Comparison of ENCODE assay signal across 1 cellular context in the genomic region with DNA sequence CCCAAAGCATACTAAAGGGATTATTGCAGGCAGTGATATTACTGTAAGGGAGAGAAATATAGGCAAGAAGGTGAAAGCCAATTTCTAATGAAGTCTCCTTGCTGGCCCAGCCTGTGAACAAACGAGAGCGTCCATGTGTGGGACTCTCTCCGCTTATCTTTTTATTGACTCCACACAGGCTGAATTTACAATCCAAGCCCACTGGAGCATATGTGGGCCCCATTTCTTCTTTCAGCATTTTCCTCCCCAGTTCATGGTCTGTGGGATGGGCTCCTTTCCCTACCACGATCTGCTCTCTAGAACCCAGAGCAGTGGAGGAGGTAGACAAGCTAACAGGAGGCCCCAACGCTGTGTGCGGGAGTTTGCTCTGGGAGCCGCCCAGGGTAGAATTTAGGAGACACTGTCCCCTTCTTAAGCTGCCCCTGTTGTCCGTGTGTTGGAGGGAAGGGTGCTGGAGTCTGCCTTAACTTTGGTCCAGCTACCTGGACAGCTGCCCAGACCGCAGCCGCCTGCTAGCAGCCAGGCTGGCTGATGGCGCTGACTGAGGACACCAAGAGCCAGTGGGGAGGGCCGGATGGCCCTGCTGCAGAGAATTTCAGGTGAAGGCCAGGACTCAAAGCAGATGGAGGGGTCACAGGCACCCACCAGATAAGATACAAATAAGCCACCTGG.
TF ChIP-seq lines count a peak whose summit lies in the region.

No MANE protein-coding gene starts in this region.

TF ChIP-seq in HEK293, 187 proteins besides CTCF, POLR2A, EP300 and RAD21 (continued from another document):
- TF ChIP-seq ZNF692 (tag by site-specific recombination; IDR thresholded peaks at IDR 0.05) = peak; percentile 73
- peak; percentile 82 for TF ChIP-seq PRDM1 (tag by site-specific recombination; IDR thresholded peaks at IDR 0.05)
- 0 out of 2 replicates have a peak, but pooled peaks have one; percentile 1 for TF ChIP-seq BCL11A (tag by site-specific recombination; IDR thresholded peaks at IDR 0.05; ENCODE audit: low read depth)
- TF ChIP-seq ZBTB17 (tag by site-specific recombination; IDR thresholded peaks at IDR 0.05) = peak; percentile 53; the same call in 1 of the 2 replicates
- TF ChIP-seq ZNF140 (tag by site-specific recombination; IDR thresholded peaks at IDR 0.05) = no peak
